Comparison of ENCODE assay signal across 18 cellular contexts in genomic region chr22:47296405-47297260, GRCh38.
DNase-seq lines count a peak whose midpoint lies in the region; ATAC-seq lines count a peak whose summit lies in the region.
"Had no signal": no experiment of that assay in that cellular context is flagged by ENCODE, and none has a peak within 500 bp of the region (broad histone marks: within the 10 kb centered on the region; RNA-seq: fewer than 3 reads in every experiment).

No MANE protein-coding gene starts in this region.

- H3K27ac ChIP-seq in mesenchymal stem cell (ENCODE audit: low read length, poor library complexity, severe bottlenecking): no peak overlapping the region
- H3K27ac ChIP-seq: 22Rv1, HL-60, PC-9 had no signal

- H3K4me3 ChIP-seq in iPS-18c (ENCODE audit: insufficient read depth, low read depth, low read length) (0 out of 2 replicates have a peak overlapping the region, but pooled peaks have one; percentile 3), mesenchymal stem cell (ENCODE audit: insufficient read depth in 1 of 2, low read depth in 1 of 2, low read length in 2 of 2) (no peak overlapping the region)
- H3K4me3 ChIP-seq: GM12878, PC-9 had no signal

- no peak for ATAC-seq in GM21576 (IDR thresholded peaks at IDR 0.05; ENCODE audit: unreplicated experiment)
- ATAC-seq: GM12878 had no signal

- H3K4ac ChIP-seq in mesenchymal stem cell (ENCODE audit: low read depth in 1 of 2, low read length in 2 of 2): no peak overlapping the region

- H3K4me1 ChIP-seq in mesenchymal stem cell (ENCODE audit: control insufficient read depth, insufficient read depth, low read depth, low read length): no peaks in the 10 kb centered on the region

- no peak overlapping the region for H4K8ac ChIP-seq in mesenchymal stem cell (ENCODE audit: low read length)

- no peak overlapping the region for H3K4me2 ChIP-seq in mesenchymal stem cell (ENCODE audit: low read length, poor library complexity, severe bottlenecking)
- H3K4me2 ChIP-seq: PC-9 had no signal

- H3K79me1 ChIP-seq in mesenchymal stem cell (replicated peaks; ENCODE audit: low read length, poor library complexity, severe bottlenecking): no peaks in the 10 kb centered on the region

- no peak overlapping the region for H3K18ac ChIP-seq in mesenchymal stem cell (ENCODE audit: low read depth in 1 of 2, low read length in 2 of 2)

- H3K14ac ChIP-seq in mesenchymal stem cell (ENCODE audit: low read length in 2 of 2): no peak overlapping the region

- H3K9me3 ChIP-seq in iPS-18c (ENCODE audit: control insufficient read depth, insufficient read depth, low read length) (peaks cover 66% of the 10 kb centered on the region), mesenchymal stem cell (ENCODE audit: control insufficient read depth, low read length) (no peaks in the 10 kb centered on the region)

- no peak overlapping the region for H2AK5ac ChIP-seq in mesenchymal stem cell (ENCODE audit: low read length, severe bottlenecking)

- H3K36me3 ChIP-seq in mesenchymal stem cell (ENCODE audit: control insufficient read depth in 1 of 2, insufficient read depth in 2 of 2, low read depth in 1 of 2, low read length in 2 of 2): no peaks in the 10 kb centered on the region

- no peak overlapping the region for H2BK12ac ChIP-seq in mesenchymal stem cell (ENCODE audit: low read length in 2 of 2)

- H2BK5ac ChIP-seq in mesenchymal stem cell (ENCODE audit: low read depth, low read length, poor library complexity, severe bottlenecking): no peak overlapping the region

- H3K23ac ChIP-seq in mesenchymal stem cell (ENCODE audit: low read length in 2 of 2): no peak overlapping the region

- no peak overlapping the region for H3K9ac ChIP-seq in mesenchymal stem cell (ENCODE audit: low read length)

- in situ Hi-C loops in KBM-7 (cut with MboI; ENCODE audit: low pct_unique_long_range_greater_than_20kb, low sequenced_read_pairs): no loop called here

- no peak overlapping the region for H2BK120ac ChIP-seq in mesenchymal stem cell (ENCODE audit: low read depth, low read length)

- 79% methylated on average over 25 of the region's 25 CpGs for WGBS in mesenchymal stem cell

- DNase-seq in NCI-H748 (lab: John Stamatoyannopoulos, UW; ENCODE audit: unreplicated experiment) (peak; percentile 28), NCI-H748 treated with DMSO at 0.1 percent for 48 hours (lab: John Stamatoyannopoulos, UW) (no peak), COLO829 (ENCODE audit: low spot score) (peak; percentile 37), M059J (ENCODE audit: low read depth) (peak; percentile 6), KBM-7 (no peak), mesenchymal stem cell (no peak)
- DNase-seq: CD4-positive, alpha-beta T cell; DMS79 treated with DMSO at 0.1 percent for 48 hours; MV-4-11; NCI-H1417 treated with DMSO at 0.1 percent for 48 hours; NCI-H1930; NCI-H526 treated with DMSO at 0.1 percent for 48 hours; PC-9 had no signal

- no peak overlapping the region for H2AFZ ChIP-seq in mesenchymal stem cell (ENCODE audit: low read depth, low read length)
- H2AFZ ChIP-seq: PC-9 had no signal

- no peak overlapping the region for H2BK15ac ChIP-seq in mesenchymal stem cell (ENCODE audit: low read depth, poor library complexity, severe bottlenecking)

- no peak overlapping the region for H4K91ac ChIP-seq in mesenchymal stem cell (ENCODE audit: low read length)

- peaks cover 0 to 35% of the 10 kb centered on the region in 2 experiments for H3K27me3 ChIP-seq in mesenchymal stem cell (ENCODE audit: control insufficient read depth in 1 of 2, insufficient read depth in 1 of 2, low read length in 2 of 2)

Comparison
In these comparisons a context has a peak if more than half of its experiments do, and no peak if none do; other contexts are left out.
1. DNase-seq: peak in NCI-H748 (single experiment), COLO829 (single experiment) and M059J (single experiment); none in NCI-H748 treated with DMSO at 0.1 percent for 48 hours (single experiment), KBM-7 (single experiment) and mesenchymal stem cell (single experiment).